In genomic region chr1:240306673-240307072, GRCh38 we compare ENCODE assay signal across 12 cellular contexts.
"Had no signal": no experiment of that assay in that cellular context is flagged by ENCODE, and none has a peak within 500 bp of the region (broad histone marks: within the 10 kb centered on the region; RNA-seq: fewer than 3 reads in every experiment).

No MANE protein-coding gene starts in this region.

- H3K4me1 ChIP-seq: right atrium auricular region had no signal

- DNase-seq: activated CD4-positive, alpha-beta T cell treated with anti-CD3 and anti-CD28 coated beads, Interleukin-2, amount 10 ng/mL, durations not matched to agents 24 days and 14 days; activated CD4-positive, CD25-positive, alpha-beta regulatory T cell; activated CD8-positive, alpha-beta memory T cell treated with anti-CD3 and anti-CD28 coated beads, Interleukin-2, amount 50 U/mL, for 48 hours; activated naive CD8-positive, alpha-beta T cell treated with anti-CD3 and anti-CD28 coated beads for 36 hours; activated T-cell treated with anti-CD3 and anti-CD28 coated beads, Interleukin-2, amount 50 U/mL, for 72 hours; aorta; hypothalamus; left ventricle myocardium superior; occipital lobe; SW 1271 had no signal

- H3K4me2 ChIP-seq: smooth muscle cell had no signal

- H3K4me3 ChIP-seq: right atrium auricular region, smooth muscle cell had no signal

- ATAC-seq: activated T-cell treated with anti-CD3 and anti-CD28 coated beads, Interleukin-2, amount 50 U/mL, for 72 hours; left ventricle myocardium superior had no signal

- H3K9me3 ChIP-seq: right atrium auricular region had no signal

- H3K27ac ChIP-seq: right atrium auricular region had no signal

- H3K36me3 ChIP-seq: right atrium auricular region had no signal

- H3K27me3 ChIP-seq: right atrium auricular region had no signal
